In genomic region chr6:31270788-31271640, GRCh38 we compare ENCODE assay signal across 8 cellular contexts. TPM values are rescaled to one million over a fixed set of nuclear protein-coding genes. Genes with fewer than 3 reads are reported as not detected.
DNase-seq lines count a peak whose midpoint lies in the region; FAIRE-seq lines count a peak whose summit lies in the region.

No MANE protein-coding gene starts in this region.

- H3K4me3 ChIP-seq in endocrine pancreas (ENCODE audit: control insufficient read depth, insufficient read depth, low read length) = peak overlapping the region; percentile 42

- peak; percentile 15 for DNase-seq in NCI-H345 (lab: John Stamatoyannopoulos, UW)
- DNase-seq in NCI-H345 treated with DMSO at 0.1 percent for 48 hours (lab: John Stamatoyannopoulos, UW; ENCODE audit: unreplicated experiment) = no peak
- peak; percentile 18 for DNase-seq in HTR-8/SVneo (ENCODE audit: insufficient read length, low spot score)
- DNase-seq in activated CD4-positive, alpha-beta T cell treated with anti-CD3 and anti-CD28 coated beads, Interleukin-2, amount 50 U/mL, for 1 hour = peak; percentile 40
- DNase-seq in mucosa of gallbladder (ENCODE audit: low spot score) = peak; percentile 37
- peak; percentile 46 for DNase-seq in stimulated activated naive CD4-positive, alpha-beta T cell treated with Interleukin-2 at 50 U/mL for 16 hours (lab: John Stamatoyannopoulos, UW)
- no peak for DNase-seq in NCI-H1930 (lab: John Stamatoyannopoulos, UW)

- H3K36me3 ChIP-seq in endocrine pancreas (ENCODE audit: control insufficient read depth, insufficient read depth, low read length) = no peaks in the 10 kb centered on the region

- FAIRE-seq in HTR-8/SVneo (lab: Jason Lieb, UNC) = no peak

- peak overlapping the region; percentile 97 for H3K9ac ChIP-seq in endocrine pancreas (ENCODE audit: control insufficient read depth, insufficient read depth, low read length)

- no peaks in the 10 kb centered on the region for H3K4me1 ChIP-seq in endocrine pancreas (ENCODE audit: control insufficient read depth, insufficient read depth, low read length)

- no peaks in the 10 kb centered on the region for H3K9me3 ChIP-seq in endocrine pancreas (ENCODE audit: control insufficient read depth, low read length)

- no peaks in the 10 kb centered on the region for H3K27me3 ChIP-seq in endocrine pancreas (ENCODE audit: control insufficient read depth, insufficient read depth, low read length)

RNA-seq across cellular contexts. Expression of gene HLA-C, which starts 0.9 kb away (rescaled TPM):
- total RNA-seq in mucosa of gallbladder = 601 TPM

Comparison
In these comparisons a context has a peak if more than half of its experiments do, and no peak if none do; other contexts are left out.
1. DNase-seq: peak in NCI-H345 (single experiment), HTR-8/SVneo (single experiment), activated CD4-positive, alpha-beta T cell treated with anti-CD3 and anti-CD28 coated beads, Interleukin-2, amount 50 U/mL, for 1 hour (single experiment), mucosa of gallbladder (single experiment) and stimulated activated naive CD4-positive, alpha-beta T cell treated with Interleukin-2 at 50 U/mL for 16 hours (single experiment); none in NCI-H345 treated with DMSO at 0.1 percent for 48 hours (single experiment) and NCI-H1930 (0 of 2).